Comparison of ENCODE assay signal across 10 cellular contexts in the genomic region with DNA sequence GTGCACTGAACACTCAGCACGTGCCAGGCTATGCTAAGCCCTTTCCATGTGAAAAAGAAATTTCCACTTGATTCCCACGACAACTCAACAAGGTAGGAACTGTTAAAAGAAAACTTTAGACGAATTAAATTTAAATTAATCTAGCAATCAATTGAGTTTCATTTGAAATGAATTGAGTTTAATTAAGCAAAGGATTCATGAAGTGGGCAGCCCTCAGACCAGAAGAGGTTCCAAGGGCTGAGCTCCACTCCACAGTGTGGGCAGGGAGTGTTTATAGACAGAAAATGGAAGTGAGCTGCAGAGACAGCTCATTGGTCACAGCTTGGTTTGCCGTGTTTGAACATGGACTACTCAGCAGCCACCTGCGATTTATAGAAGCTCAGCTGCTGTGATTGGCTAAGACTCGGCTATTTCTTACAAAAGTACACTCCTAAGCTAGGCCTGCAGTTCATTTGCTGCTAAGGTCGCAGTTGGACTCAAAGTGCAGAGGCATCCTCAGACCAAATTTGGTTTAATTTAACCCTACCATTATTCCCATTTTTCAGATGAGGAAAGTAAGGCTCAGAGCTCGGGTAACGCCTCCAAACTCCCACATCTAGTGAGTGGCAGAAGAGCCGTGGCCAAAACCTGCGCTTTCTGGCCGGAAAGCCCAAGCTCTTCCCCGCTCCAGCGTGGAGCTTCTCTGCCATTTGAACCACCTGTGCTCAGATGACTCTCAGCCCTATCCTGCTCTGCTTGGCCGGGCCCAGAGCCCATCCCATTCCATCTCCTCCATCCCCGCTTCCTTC. TPM values are rescaled to one million over a fixed set of nuclear protein-coding genes. Genes with fewer than 3 reads are reported as not detected.
DNase-seq lines count a peak whose midpoint lies in the region; ATAC-seq and TF ChIP-seq lines count a peak whose summit lies in the region.
"Had no signal": no experiment of that assay in that cellular context is flagged by ENCODE, and none has a peak within 500 bp of the region (broad histone marks: within the 10 kb centered on the region; RNA-seq: fewer than 3 reads in every experiment).

No MANE protein-coding gene starts in this region.

- H3K4me1 ChIP-seq in SJCRH30 = peaks cover 63% of the 10 kb centered on the region
- H3K4me1 ChIP-seq in thyroid gland = peaks cover 54 to 78% of the 10 kb centered on the region in 2 donors

- H3K27me3 ChIP-seq in SJCRH30 (no peaks in the 10 kb centered on the region), thyroid gland (no peaks in the 10 kb centered on the region)

- TF ChIP-seq CTCF in thyroid gland (IDR thresholded peaks at IDR 0.05) = no peak

- no peaks in the 10 kb centered on the region for H3K9me3 ChIP-seq in SJCRH30 (replicated peaks)
- H3K9me3 ChIP-seq in thyroid gland = no peaks in the 10 kb centered on the region

- intact Hi-C loops in left colon (cut with DNase I, micrococcal nuclease) (loop anchor here in 1 of 2 donors (5.0 to 10.0 kb wide), 2 partner anchors 65 to 102 kb away; no protein-coding TSS in a partner anchor), thyroid gland (cut with DNase I) (no loop called here)

- peak; percentile 10 for ATAC-seq in left colon
- no peak for ATAC-seq in HG02763 (IDR thresholded peaks at IDR 0.05; ENCODE audit: unreplicated experiment)
- ATAC-seq in stimulated activated naive CD8-positive, alpha-beta T cell treated with anti-CD3 and anti-CD28 coated beads, Interleukin-15, Interleukin-2, amounts not matched to agents 100 U/mL and 50 U/mL, for 24 hours = no peak

- peak; percentile 51 for DNase-seq in NCI-H510A treated with DMSO at 0.1 percent for 48 hours (lab: John Stamatoyannopoulos, UW)
- no peak for DNase-seq in NCI-H510A (lab: John Stamatoyannopoulos, UW)
- DNase-seq in SJCRH30 = no peak
- DNase-seq in left colon = peak in 1 of 2 donors; percentile 31
- no peak for DNase-seq in thyroid gland
- no peak for DNase-seq in NCI-H2081 treated with DMSO at 0.1 percent for 48 hours (lab: John Stamatoyannopoulos, UW)
- DNase-seq in stimulated activated naive CD8-positive, alpha-beta T cell treated with anti-CD3 and anti-CD28 coated beads, Interleukin-15, Interleukin-2, amounts not matched to agents 100 U/mL and 50 U/mL, for 24 hours = no peak
- DNase-seq: COR-L47 had no signal

- H3K27ac ChIP-seq in SJCRH30 (peak overlapping the region; percentile 70), thyroid gland (peak overlapping the region in 2 of 3 donors; percentile 25 to 28)

- TF ChIP-seq POLR2A in thyroid gland (IDR thresholded peaks at IDR 0.05) = no peak

- no peak overlapping the region for H3K4me3 ChIP-seq in SJCRH30
- no peak overlapping the region for H3K4me3 ChIP-seq in thyroid gland (replicated peaks in 1 of 3)

- no peaks in the 10 kb centered on the region for H3K36me3 ChIP-seq in SJCRH30
- H3K36me3 ChIP-seq in thyroid gland = no peaks in the 10 kb centered on the region

- 90 to 95% methylated on average over 16 of the region's 16 CpGs for WGBS in thyroid gland, 2 donors

RNA-seq across cellular contexts. Expression of a gene that starts 24.9 kb away (rescaled TPM):
- total RNA-seq in SJCRH30 (2014; rRNA removed; shearing (Covaris generic)) = not detected in 2 replicates
- total RNA-seq in left colon (under 1 TPM; 0.08 to 0.09 TPM), thyroid gland (under 1 TPM in 1 of 4 donors, not detected in 3; 0.24 TPM)
- total RNA-seq: subcutaneous adipose tissue had no signal

RNA-seq across cellular contexts. Expression of a gene that starts 50.3 kb away (rescaled TPM):
- total RNA-seq in SJCRH30 (2014; rRNA removed; shearing (Covaris generic)) = not detected in 2 replicates
- total RNA-seq in left colon = not detected
- total RNA-seq in thyroid gland = not detected
- total RNA-seq: subcutaneous adipose tissue had no signal
